3 cellular contexts compared by ENCODE assay signal in the genomic region with DNA sequence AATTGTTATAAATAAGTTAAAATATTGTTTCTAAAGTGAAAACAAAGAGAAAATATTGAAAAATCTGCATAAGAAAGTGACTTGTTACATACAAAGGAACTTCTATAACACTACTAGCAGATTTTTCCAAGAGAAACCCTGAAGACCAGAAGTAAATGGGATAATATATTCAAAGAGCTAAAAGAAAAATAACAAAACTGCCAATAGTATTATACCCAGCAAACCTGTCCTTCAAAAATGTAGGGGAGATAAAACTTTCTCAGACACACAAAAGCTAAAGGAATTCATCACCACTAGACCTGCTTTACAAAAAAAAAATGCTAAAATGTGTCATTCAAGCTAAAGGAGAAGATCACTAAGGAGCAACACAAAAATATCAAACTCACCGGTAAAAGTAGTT.
TF ChIP-seq lines count a peak whose summit lies in the region.

No MANE protein-coding gene starts in this region.

TF ChIP-seq in HepG2, 621 proteins besides CTCF, POLR2A, EP300 and RAD21:
- TF ChIP-seq ZNF333 (CRISPR knock-in tag; IDR thresholded peaks at IDR 0.05; ENCODE audit: borderline replicate concordance) (no peak), ZFP1 (CRISPR knock-in tag; IDR thresholded peaks at IDR 0.05) (peak; percentile 98), ZNF337 (CRISPR knock-in tag; IDR thresholded peaks at IDR 0.05; ENCODE audit: borderline replicate concordance, low read depth) (peak; percentile 93; the same call in 1 of the 2 replicates)

TF ChIP-seq in HEK293, 187 proteins besides CTCF, POLR2A, EP300 and RAD21:
- TF ChIP-seq ZNF530 (tag by site-specific recombination; IDR thresholded peaks at IDR 0.05; ENCODE audit: low read depth) (no peak), SETDB1 (IDR thresholded peaks at IDR 0.05; ENCODE audit: insufficient read length, low read length) (peak; percentile 94), ZNF791 (tag by site-specific recombination; IDR thresholded peaks at IDR 0.05) (peak; percentile 96)
- TF ChIP-seq, protein P1, sequence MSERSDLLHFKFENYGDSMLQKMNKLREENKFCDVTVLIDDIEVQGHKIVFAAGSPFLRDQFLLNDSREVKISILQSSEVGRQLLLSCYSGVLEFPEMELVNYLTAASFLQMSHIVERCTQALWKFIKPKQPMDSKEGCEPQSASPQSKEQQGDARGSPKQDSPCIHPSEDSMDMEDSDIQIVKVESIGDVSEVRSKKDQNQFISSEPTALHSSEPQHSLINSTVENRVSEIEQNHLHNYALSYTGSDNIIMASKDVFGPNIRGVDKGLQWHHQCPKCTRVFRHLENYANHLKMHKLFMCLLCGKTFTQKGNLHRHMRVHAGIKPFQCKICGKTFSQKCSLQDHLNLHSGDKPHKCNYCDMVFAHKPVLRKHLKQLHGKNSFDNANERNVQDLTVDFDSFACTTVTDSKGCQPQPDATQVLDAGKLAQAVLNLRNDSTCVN (tag by site-specific recombination; optimal IDR thresholded peaks at IDR 0.05), result no peak

TF ChIP-seq in K562, 482 proteins besides CTCF, POLR2A, EP300 and RAD21:
- TF ChIP-seq, protein P2, sequence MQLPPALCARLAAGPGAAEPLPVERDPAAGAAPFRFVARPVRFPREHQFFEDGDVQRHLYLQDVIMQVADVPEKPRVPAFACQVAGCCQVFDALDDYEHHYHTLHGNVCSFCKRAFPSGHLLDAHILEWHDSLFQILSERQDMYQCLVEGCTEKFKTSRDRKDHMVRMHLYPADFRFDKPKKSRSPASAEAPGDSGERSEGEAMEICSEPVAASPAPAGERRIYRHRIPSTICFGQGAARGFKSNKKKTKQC (CRISPR knock-in tag; IDR thresholded peaks at IDR 0.05), result no peak
- peak; percentile 84 for TF ChIP-seq ZFP1 (CRISPR knock-in tag; IDR thresholded peaks at IDR 0.05)
